In genomic region chr1:73783367-73783766, GRCh38 we compare ENCODE assay signal across 26 cellular contexts.
"Had no signal": no experiment of that assay in that cellular context is flagged by ENCODE, and none has a peak within 500 bp of the region (broad histone marks: within the 10 kb centered on the region; RNA-seq: fewer than 3 reads in every experiment).

No MANE protein-coding gene starts in this region.

- DNase-seq: activated CD4-positive, alpha-beta memory T cell treated with anti-CD3 and anti-CD28 coated beads for 36 hours; activated CD4-positive, alpha-beta T cell treated with anti-CD3 and anti-CD28 coated beads, Interleukin-2, amount 10 ng/mL, durations not matched to agents 24 days and 14 days; activated CD4-positive, CD25-positive, alpha-beta regulatory T cell treated with anti-CD3 and anti-CD28 coated beads, Interleukin-2, amount 50 U/mL, for 72 hours; activated CD8-positive, alpha-beta memory T cell treated with anti-CD3 and anti-CD28 coated beads, Interleukin-2, amount 50 U/mL, for 4 hours; activated gamma-delta T cell; activated naive CD4-positive, alpha-beta T cell treated with anti-CD3 and anti-CD28 coated beads, Interleukin-2, amount 10 ng/mL, durations not matched to agents 7 days and 5 days; activated naive CD8-positive, alpha-beta T cell treated with anti-CD3 and anti-CD28 coated beads, Interleukin-2, amount 10 ng/mL, durations not matched to agents 7 days and 5 days; activated T-cell treated with anti-CD3 and anti-CD28 coated beads, Interleukin-2, amount 50 U/mL, for 1 hour; brain microvascular endothelial cell; endodermal cell; foreskin keratinocyte; left ventricle myocardium inferior; naive B cell; nephron progenitor cell; psoas muscle; spleen; stimulated activated naive CD4-positive, alpha-beta T cell; tibial artery; upper lobe of right lung; WERI-Rb-1 had no signal

- H2AFZ ChIP-seq: parathyroid adenoma had no signal

- H3K9ac ChIP-seq: parathyroid adenoma had no signal

- H3K9me3 ChIP-seq: ascending aorta, psoas muscle, right atrium auricular region, spleen, suprapubic skin, upper lobe of right lung had no signal

- H3K36me3 ChIP-seq: ascending aorta, brain microvascular endothelial cell, left ventricle myocardium inferior, right atrium auricular region, spleen, suprapubic skin, tibial artery, upper lobe of right lung, WERI-Rb-1 had no signal

- ATAC-seq: esophagus mucosa, foreskin keratinocyte, psoas muscle, upper lobe of right lung had no signal

- H3K4me1 ChIP-seq: ascending aorta, foreskin keratinocyte, left ventricle myocardium inferior, parathyroid adenoma, psoas muscle, right atrium auricular region, spleen, suprapubic skin, tibial artery, upper lobe of right lung had no signal

- H3K79me2 ChIP-seq: parathyroid adenoma had no signal

- H3K27me3 ChIP-seq: ascending aorta, brain microvascular endothelial cell, foreskin keratinocyte, right atrium auricular region, spleen, suprapubic skin, tibial artery, upper lobe of right lung had no signal

- H3K4me3 ChIP-seq: ascending aorta, left ventricle myocardium inferior, lung, psoas muscle, right atrium auricular region, spleen, suprapubic skin, tibial artery, upper lobe of right lung had no signal

- H3K27ac ChIP-seq: ascending aorta, brain microvascular endothelial cell, foreskin keratinocyte, left ventricle myocardium inferior, parathyroid adenoma, psoas muscle, right atrium auricular region, spleen, suprapubic skin, tibial artery, upper lobe of right lung, WERI-Rb-1 had no signal
